In genomic region chr13:33676045-33676699, GRCh38 we compare ENCODE assay signal across 7 cellular contexts.
A peak's percentile ranks its signal among the peaks of the same experiment; 100 is the strongest.
DNase-seq lines count a peak whose midpoint lies in the region; TF ChIP-seq lines count a peak whose summit lies in the region.

No MANE protein-coding gene starts in this region.

- no peak overlapping the region for H2AFZ ChIP-seq in PC-9

- H3K36me3 ChIP-seq in right atrium auricular region (no peaks in the 10 kb centered on the region), thyroid gland (no peaks in the 10 kb centered on the region), PC-9 (ENCODE audit: low read depth) (no peaks in the 10 kb centered on the region)

- H3K27ac ChIP-seq in VCaP, result peak overlapping the region; percentile 78
- peak overlapping the region; percentile 62 to 66 for H3K27ac ChIP-seq in right atrium auricular region
- H3K27ac ChIP-seq in skin epidermis, result peak overlapping the region in 7 of 21 experiments; percentile 4 to 54 (median 32)
- no peak overlapping the region for H3K27ac ChIP-seq in thyroid gland
- no peak overlapping the region for H3K27ac ChIP-seq in PC-9

- BruUV-seq in PC-9 (replicated peaks; lab: Mats Ljungman, UMichigan), result no TSS peak

- no peaks in the 10 kb centered on the region for H3K9me3 Mint-ChIP-seq in HFFc6

- no peaks in the 10 kb centered on the region for H3F3A ChIP-seq in PC-9 (ENCODE audit: insufficient read depth, low read depth)

- no peak for TF ChIP-seq CTCF in HFFc6 (IDR thresholded peaks at IDR 0.05)
- no peak for TF ChIP-seq CTCF in VCaP (conservative IDR thresholded peaks at IDR 0.05)
- no peak for TF ChIP-seq CTCF in right atrium auricular region (IDR thresholded peaks at IDR 0.05)
- no peak for TF ChIP-seq CTCF in thyroid gland (IDR thresholded peaks at IDR 0.05)
- TF ChIP-seq CTCF in PC-9 (conservative IDR thresholded peaks at IDR 0.05), result no peak

- H3K4me3 ChIP-seq in right atrium auricular region (peak overlapping the region; percentile 46 to 54), skin epidermis (peak overlapping the region; percentile 9 to 47 (median 27)), thyroid gland (replicated peaks in 1 of 3) (no peak overlapping the region), PC-9 (no peak overlapping the region)

- H3K4me2 ChIP-seq in PC-9, result no peak overlapping the region

- H3K4me1 Mint-ChIP-seq in HFFc6 (ENCODE audit: low read depth), result peaks cover 18% of the 10 kb centered on the region

- POLR2A ChIA-PET in PC-9 (lab: Charles Lee; ENCODE audit: unreplicated experiment), result interaction anchor here (0.6 kb wide), 1 partner anchor 28 kb away, joined by 3 read pairs; no protein-coding TSS in a partner anchor

- no peak for TF ChIP-seq POLR2A in thyroid gland (IDR thresholded peaks at IDR 0.05)

- DNase-seq in HFFc6 (peak; percentile 3), right atrium auricular region (ENCODE audit: low spot score) (no peak), thyroid gland (no peak), PC-9 (no peak), NCI-H1694 (lab: John Stamatoyannopoulos, UW) (no peak)

- H3K27me3 ChIP-seq in right atrium auricular region, result no peaks in the 10 kb centered on the region
- H3K27me3 ChIP-seq in thyroid gland, result no peaks in the 10 kb centered on the region
- no peaks in the 10 kb centered on the region for H3K27me3 ChIP-seq in PC-9 (ENCODE audit: insufficient read depth, low read depth)

- 34 to 45% methylated on average over 11 of the region's 11 CpGs for WGBS in thyroid gland, 2 donors

- H3K27me3 Mint-ChIP-seq in HFFc6 (ENCODE audit: insufficient read depth), result no peaks in the 10 kb centered on the region

- no peaks in the 10 kb centered on the region for H3K36me3 Mint-ChIP-seq in HFFc6 (ENCODE audit: low read depth)

- peak overlapping the region; percentile 32; the same call in 1 of the 2 replicates for H3K27ac Mint-ChIP-seq in HFFc6

- H3K4me1 ChIP-seq in right atrium auricular region, result peaks cover 0 to 27% of the 10 kb centered on the region in 2 donors
- H3K4me1 ChIP-seq in thyroid gland, result peaks cover 0 to 10% of the 10 kb centered on the region in 2 donors
- H3K4me1 ChIP-seq in PC-9 (replicated peaks; ENCODE audit: insufficient read depth), result no peaks in the 10 kb centered on the region

- H4K20me1 ChIP-seq in PC-9 (ENCODE audit: insufficient read depth), result no peaks in the 10 kb centered on the region

- H3K9me3 ChIP-seq in right atrium auricular region, result no peaks in the 10 kb centered on the region
- no peaks in the 10 kb centered on the region for H3K9me3 ChIP-seq in thyroid gland
- no peaks in the 10 kb centered on the region for H3K9me3 ChIP-seq in PC-9 (ENCODE audit: insufficient read depth, low read depth)

- no peaks in the 10 kb centered on the region for H3K9me2 ChIP-seq in PC-9 (ENCODE audit: insufficient read depth)

- peak overlapping the region; percentile 86 for H3K4me3 Mint-ChIP-seq in HFFc6

- CTCF ChIA-PET in PC-9 (lab: Charles Lee), result no interaction called here

- intact Hi-C loops in thyroid gland (cut with DNase I), result no loop called here
- intact Hi-C loops in PC-9 (cut with micrococcal nuclease; ENCODE audit: unreplicated experiment), result loop anchor here (2.0 kb wide), 1 partner anchor 23 kb away; no protein-coding TSS in a partner anchor

- H3K79me2 ChIP-seq in PC-9 (ENCODE audit: low read depth), result no peaks in the 10 kb centered on the region

Comparison
In these comparisons a context has a peak if more than half of its experiments do, and no peak if none do; other contexts are left out.
1. H3K27ac ChIP-seq: peak in VCaP (single experiment) and right atrium auricular region (2 of 2); none in thyroid gland (0 of 3) and PC-9 (single experiment).
2. H3K4me3 ChIP-seq: peak in right atrium auricular region (2 of 2) and skin epidermis (7 of 7); none in thyroid gland (0 of 3) and PC-9 (single experiment).